In the genomic region with DNA sequence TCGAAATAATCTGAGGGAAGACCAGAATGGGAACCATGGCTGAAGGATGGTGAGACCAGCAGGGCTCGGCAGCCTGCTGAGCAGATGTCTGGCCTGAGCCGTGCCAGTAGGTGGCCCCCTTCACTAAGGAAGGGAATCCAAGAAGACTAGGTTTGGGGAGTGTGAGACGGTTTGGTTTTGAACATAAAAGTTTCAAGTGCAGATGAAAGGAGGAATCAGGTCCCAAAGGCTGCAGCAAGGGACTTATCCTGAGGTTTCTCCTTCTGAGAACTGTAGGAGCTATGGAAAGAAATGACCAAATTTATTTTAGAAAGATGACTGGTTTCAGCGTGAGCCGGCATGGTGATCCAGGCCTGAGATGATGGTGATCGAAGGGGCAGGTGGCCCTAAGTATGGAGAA, we compare ENCODE assay signal across 8 cellular contexts. TPM values are rescaled to one million over a fixed set of nuclear protein-coding genes. Genes with fewer than 3 reads are reported as not detected.
DNase-seq lines count a peak whose midpoint lies in the region; ATAC-seq and TF ChIP-seq lines count a peak whose summit lies in the region.

No MANE protein-coding gene starts in this region.

- peak overlapping the region; percentile 35 to 61 for H3K27ac Mint-ChIP-seq in effector memory CD8-positive, alpha-beta T cell
- peak overlapping the region; percentile 64 for H3K27ac Mint-ChIP-seq in stimulated activated effector memory CD8-positive, alpha-beta T cell treated with anti-CD3 and anti-CD28 coated beads, Interleukin-12 subunit alpha, Interleukin-12 subunit beta, amount 100 ng/mL, for 72 hours

- DNase-seq in AG09319 (ENCODE audit: extremely low read depth, low read depth) (no peak), H7 (peak; percentile 57), NCI-H82 (lab: John Stamatoyannopoulos, UW) (peak; percentile 77), mucosa of gallbladder (ENCODE audit: low spot score) (peak; percentile 64)
- peak; percentile 83 for DNase-seq in activated CD8-positive, alpha-beta memory T cell treated with anti-CD3 and anti-CD28 coated beads for 24 hours
- DNase-seq in effector memory CD8-positive, alpha-beta T cell: peak; percentile 68 to 75 (median 70)
- peak; percentile 33 to 73 for DNase-seq in stimulated activated effector memory CD8-positive, alpha-beta T cell treated with anti-CD3 and anti-CD28 coated beads, Interleukin-12 subunit alpha, Interleukin-12 subunit beta, amount 100 ng/mL, for 72 hours (ENCODE audit: low spot score in 2 of 2)

- peaks cover 23% of the 10 kb centered on the region for H3K36me3 Mint-ChIP-seq in effector memory CD8-positive, alpha-beta T cell (ENCODE audit: insufficient read depth)
- H3K36me3 Mint-ChIP-seq in stimulated activated effector memory CD8-positive, alpha-beta T cell treated with anti-CD3 and anti-CD28 coated beads, Interleukin-12 subunit alpha, Interleukin-12 subunit beta, amount 100 ng/mL, for 72 hours: peaks cover 11% of the 10 kb centered on the region

- peak overlapping the region in 1 of 2 donors; percentile 24 for H3K4me3 Mint-ChIP-seq in effector memory CD8-positive, alpha-beta T cell
- H3K4me3 Mint-ChIP-seq in stimulated activated effector memory CD8-positive, alpha-beta T cell treated with anti-CD3 and anti-CD28 coated beads, Interleukin-12 subunit alpha, Interleukin-12 subunit beta, amount 100 ng/mL, for 72 hours: no peak overlapping the region

- no peaks in the 10 kb centered on the region for H3K27me3 Mint-ChIP-seq in effector memory CD8-positive, alpha-beta T cell

- H3K27me3 ChIP-seq in H7 (ENCODE audit: control insufficient read depth, insufficient read depth, low read length): no peaks in the 10 kb centered on the region

- no peak overlapping the region for H3K4me3 ChIP-seq in H7 (ENCODE audit: insufficient read depth, low read depth, low read length)

- H3K36me3 ChIP-seq in H7 (replicated peaks; ENCODE audit: control insufficient read depth, insufficient read depth, low read length): no peaks in the 10 kb centered on the region

- TF ChIP-seq CTCF in AG09319 (IDR thresholded peaks at IDR 0.05; ENCODE audit: low read depth, low read length): peak; percentile 87

- no peaks in the 10 kb centered on the region for H3K9me3 Mint-ChIP-seq in effector memory CD8-positive, alpha-beta T cell
- no peaks in the 10 kb centered on the region for H3K9me3 Mint-ChIP-seq in stimulated activated effector memory CD8-positive, alpha-beta T cell treated with anti-CD3 and anti-CD28 coated beads, Interleukin-12 subunit alpha, Interleukin-12 subunit beta, amount 100 ng/mL, for 72 hours

- ATAC-seq in effector memory CD8-positive, alpha-beta T cell (replicated peaks): no peak
- peak; percentile 29 for ATAC-seq in stimulated activated effector memory CD8-positive, alpha-beta T cell treated with anti-CD3 and anti-CD28 coated beads, Interleukin-12 subunit alpha, Interleukin-12 subunit beta, amount 100 ng/mL, for 72 hours
- ATAC-seq in HG03460 (IDR thresholded peaks at IDR 0.05; ENCODE audit: unreplicated experiment): no peak

- peaks cover 43 to 56% of the 10 kb centered on the region in 2 donors for H3K4me1 Mint-ChIP-seq in effector memory CD8-positive, alpha-beta T cell (ENCODE audit: low read depth in 2 of 2)
- H3K4me1 Mint-ChIP-seq in stimulated activated effector memory CD8-positive, alpha-beta T cell treated with anti-CD3 and anti-CD28 coated beads, Interleukin-12 subunit alpha, Interleukin-12 subunit beta, amount 100 ng/mL, for 72 hours: peaks cover 51% of the 10 kb centered on the region

RNA-seq across cellular contexts. Expression of a gene that starts 4.6 kb away (rescaled TPM):
- 28.5 and 33.0 TPM in 2 replicates for total RNA-seq in H7 (2014; rRNA removed; shearing (Covaris generic))
- total RNA-seq in mucosa of gallbladder: 34.8 TPM

RNA-seq across cellular contexts. Expression of a gene that starts 28.1 kb away (rescaled TPM):
- total RNA-seq in H7 (2014; rRNA removed; shearing (Covaris generic)): 0.67 and 0.69 TPM in 2 replicates
- total RNA-seq in mucosa of gallbladder: 48.9 TPM

RNA-seq across cellular contexts. Expression of a gene that starts 32.0 kb away (rescaled TPM):
- 6.1 and 6.8 TPM in 2 replicates for total RNA-seq in H7 (2014; rRNA removed; shearing (Covaris generic))
- not detected for total RNA-seq in mucosa of gallbladder

Comparison
In these comparisons a context has a peak if more than half of its experiments do, and no peak if none do; other contexts are left out.
1. RNA of a gene that starts 28.1 kb away (total RNA-seq): 48.9 TPM in mucosa of gallbladder (single experiment); 0.67 to 0.69 TPM in H7; every median in the first group is over 10 times any median in the second.